In the genomic region with DNA sequence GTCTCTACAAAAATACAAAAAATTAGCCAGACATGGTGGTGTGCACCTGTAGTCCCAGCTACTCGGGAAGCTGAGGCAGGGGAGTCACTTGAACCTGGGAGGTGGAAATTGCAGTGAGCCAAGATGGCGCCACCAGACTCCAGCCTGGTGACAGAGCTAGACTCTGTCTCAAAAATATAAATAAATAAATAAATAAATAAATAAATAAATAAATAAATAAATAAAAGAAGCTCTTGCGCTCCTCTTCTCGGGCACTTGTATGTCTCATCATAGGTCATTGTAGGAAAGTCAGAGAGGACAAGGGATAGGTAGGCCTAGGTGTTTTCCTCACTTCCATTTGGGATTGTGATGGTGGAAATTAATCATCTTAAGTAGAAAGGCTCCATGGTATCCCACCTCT, we compare ENCODE assay signal across 27 cellular contexts.
"Had no signal": no experiment of that assay in that cellular context is flagged by ENCODE, and none has a peak within 500 bp of the region (broad histone marks: within the 10 kb centered on the region; RNA-seq: fewer than 3 reads in every experiment).

No MANE protein-coding gene starts in this region.

- DNase-seq: stimulated activated CD4-positive, alpha-beta T cell treated with anti-CD3 and anti-CD28 coated beads, Interleukin-2, amount 100 ng/mL, for 48 hours; stimulated activated CD4-positive, alpha-beta T cell treated with anti-CD3 and anti-CD28 coated beads, Interleukin-4, amount 100 ng/mL, for 1 hour; stimulated activated CD4-positive, alpha-beta T cell treated with anti-CD3 and anti-CD28 coated beads, Interleukin-4, amount 100 ng/mL, for 24 hours; stimulated activated CD4-positive, alpha-beta T cell treated with anti-CD3 and anti-CD28 coated beads, Interleukin-4, amount 100 ng/mL, for 4 hours; stimulated activated CD8-positive, alpha-beta memory T cell treated with anti-CD3 and anti-CD28 coated beads, Interleukin-4, amount 100 ng/mL, for 48 hours; stimulated activated naive B cell treated with anti-CD40 and anti-IgM and Interleukin-4, amounts not matched to agents 10 μg/mL and 1 μg/mL and 100 μg/mL, for 72 hours; stimulated activated naive CD4-positive, alpha-beta T cell; stimulated activated naive CD4-positive, alpha-beta T cell treated with Interleukin-2 at 50 U/mL for 16 hours; stimulated activated naive CD8-positive, alpha-beta T cell treated with anti-CD3 and anti-CD28 coated beads, Interleukin-15, amount 100 ng/mL, for 72 hours; stimulated activated naive CD8-positive, alpha-beta T cell treated with anti-CD3 and anti-CD28 coated beads, Interleukin-15, Interleukin-2, amounts not matched to agents 100 U/mL and 50 U/mL, for 24 hours; stomach; substantia nigra; testis; thyroid gland; tibial artery; trophoblast cell; upper lobe of left lung; upper lobe of right lung; uterus had no signal

- H3K4me1 ChIP-seq: stomach, testis, tibial nerve, upper lobe of left lung, upper lobe of right lung, uterus, vagina had no signal

- ATAC-seq: stimulated activated effector memory CD8-positive, alpha-beta T cell treated with anti-CD3 and anti-CD28 coated beads, Interleukin-12 subunit alpha, Interleukin-12 subunit beta, amount 100 ng/mL, for 72 hours; stimulated activated memory B cell treated with anti-CD40 and anti-IgM and Interleukin-4, amounts not matched to agents 10 μg/mL and 1 μg/mL and 100 μg/mL, for 72 hours; stimulated activated naive B cell treated with anti-CD40 and anti-IgM and Interleukin-4, amounts not matched to agents 10 μg/mL and 1 μg/mL and 100 μg/mL, for 72 hours; stimulated activated naive CD8-positive, alpha-beta T cell treated with anti-CD3 and anti-CD28 coated beads, Interleukin-15, amount 100 ng/mL, for 72 hours; stimulated activated naive CD8-positive, alpha-beta T cell treated with anti-CD3 and anti-CD28 coated beads, Interleukin-15, Interleukin-2, amounts not matched to agents 100 U/mL and 50 U/mL, for 24 hours; upper lobe of right lung had no signal

- H3K9me3 ChIP-seq: stomach, suprapubic skin, testis, thoracic aorta, thyroid gland, tibial artery, tibial nerve, transverse colon, upper lobe of left lung, upper lobe of right lung, uterus, vagina had no signal

- H3K27ac ChIP-seq: stomach, suprapubic skin, testis, thoracic aorta, thyroid gland, tibial artery, tibial nerve, upper lobe of left lung, upper lobe of right lung, uterus, vagina had no signal

- FAIRE-seq: urothelium cell line had no signal

- H3K4me3 ChIP-seq: stomach, suprapubic skin, testis, thoracic aorta, thyroid gland, tibial artery, tibial nerve, transverse colon, upper lobe of left lung, upper lobe of right lung, uterus, vagina had no signal

- H3K36me3 ChIP-seq: stomach, suprapubic skin, thoracic aorta, thyroid gland, tibial artery, tibial nerve, transverse colon, upper lobe of left lung, upper lobe of right lung, uterus, vagina had no signal
